9 cellular contexts compared by ENCODE assay signal in the genomic region with DNA sequence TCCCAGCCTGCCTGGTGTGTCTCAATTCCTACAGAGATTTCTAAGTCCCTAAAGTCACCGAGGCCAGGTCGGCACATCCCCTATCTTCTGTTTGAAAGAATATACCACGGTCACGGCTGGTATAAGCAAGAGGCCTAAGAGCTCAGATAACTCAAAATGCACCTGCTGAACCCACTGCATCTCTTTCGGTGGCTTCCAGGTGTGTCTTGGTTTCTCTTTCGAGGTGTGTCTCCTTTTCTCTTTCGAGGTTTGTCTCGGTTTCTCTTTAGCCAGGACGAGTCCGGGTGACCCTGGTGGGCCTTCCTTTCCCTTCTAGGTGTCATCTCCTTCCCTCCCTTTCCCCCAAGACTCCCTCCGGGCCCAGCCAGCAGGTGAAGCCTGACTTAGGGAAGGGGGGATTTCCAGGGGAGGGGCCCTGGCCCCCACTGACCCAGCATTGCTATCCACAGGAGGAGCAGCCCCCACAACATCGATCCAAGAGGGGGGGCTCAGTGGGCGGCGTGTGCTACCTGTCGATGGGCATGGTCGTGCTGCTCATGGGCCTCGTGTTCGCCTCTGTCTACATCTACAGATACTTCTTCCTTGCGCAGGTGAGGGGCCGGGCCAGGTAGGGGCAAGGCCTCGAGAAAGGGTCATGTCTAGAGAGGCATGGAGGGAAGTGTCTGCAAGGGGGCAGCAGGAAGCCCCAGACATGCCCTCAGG. TPM values are rescaled to one million over a fixed set of nuclear protein-coding genes. Genes with fewer than 3 reads are reported as not detected.
DNase-seq lines count a peak whose midpoint lies in the region; ATAC-seq and TF ChIP-seq lines count a peak whose summit lies in the region.
"Had no signal": no experiment of that assay in that cellular context is flagged by ENCODE, and none has a peak within 500 bp of the region (broad histone marks: within the 10 kb centered on the region; RNA-seq: fewer than 3 reads in every experiment).

No MANE protein-coding gene starts in this region.

- H3K4me3 ChIP-seq in psoas muscle = no peak overlapping the region
- H3K4me3 ChIP-seq in thyroid gland (replicated peaks in 1 of 3) = no peak overlapping the region

- H3K27me3 ChIP-seq in psoas muscle (ENCODE audit: insufficient read depth in 3 of 3, low read length in 2 of 3) = no peaks in the 10 kb centered on the region
- no peaks in the 10 kb centered on the region for H3K27me3 ChIP-seq in thyroid gland

- H3K9me3 ChIP-seq in psoas muscle (no peaks in the 10 kb centered on the region), thyroid gland (no peaks in the 10 kb centered on the region)

- H3K4me3 Mint-ChIP-seq in nephron progenitor cell = peak overlapping the region; percentile 72
- no peak overlapping the region for H3K4me3 Mint-ChIP-seq in activated CD4-positive, alpha-beta T cell treated with anti-CD3 and anti-CD28 coated beads, Interleukin-2, amount 10 ng/mL, durations not matched to agents 24 days and 14 days

- ATAC-seq in GM18858 (IDR thresholded peaks at IDR 0.05; ENCODE audit: unreplicated experiment) (peak; percentile 59), GM21619 (IDR thresholded peaks at IDR 0.05; ENCODE audit: unreplicated experiment) (peak; percentile 63), HG03558 (IDR thresholded peaks at IDR 0.05; ENCODE audit: extremely low read depth, unreplicated experiment) (peak; percentile 45), psoas muscle (no peak)

- no peaks in the 10 kb centered on the region for H3K9me3 Mint-ChIP-seq in nephron progenitor cell
- no peaks in the 10 kb centered on the region for H3K9me3 Mint-ChIP-seq in activated CD4-positive, alpha-beta T cell treated with anti-CD3 and anti-CD28 coated beads, Interleukin-2, amount 10 ng/mL, durations not matched to agents 24 days and 14 days

- peaks cover 34% of the 10 kb centered on the region for H3K36me3 Mint-ChIP-seq in nephron progenitor cell (ENCODE audit: low read depth)
- H3K36me3 Mint-ChIP-seq in activated CD4-positive, alpha-beta T cell treated with anti-CD3 and anti-CD28 coated beads, Interleukin-2, amount 10 ng/mL, durations not matched to agents 24 days and 14 days (ENCODE audit: low read depth) = no peaks in the 10 kb centered on the region

- intact Hi-C loops in psoas muscle (cut with DNase I) (no loop called here), thyroid gland (cut with DNase I) (no loop called here)
- intact Hi-C loops in activated CD4-positive, alpha-beta T cell treated with anti-CD3 and anti-CD28 coated beads, Interleukin-2, amount 10 ng/mL, durations not matched to agents 24 days and 14 days (cut with micrococcal nuclease) = no loop called here

- no peak for TF ChIP-seq POLR2A in thyroid gland (IDR thresholded peaks at IDR 0.05)

- H3K27ac Mint-ChIP-seq in nephron progenitor cell = peak overlapping the region; percentile 97
- no peak overlapping the region for H3K27ac Mint-ChIP-seq in activated CD4-positive, alpha-beta T cell treated with anti-CD3 and anti-CD28 coated beads, Interleukin-2, amount 10 ng/mL, durations not matched to agents 24 days and 14 days

- H3K27me3 Mint-ChIP-seq in nephron progenitor cell (ENCODE audit: low read depth, poor library complexity) = no peaks in the 10 kb centered on the region
- peaks cover 5% of the 10 kb centered on the region for H3K27me3 Mint-ChIP-seq in activated CD4-positive, alpha-beta T cell treated with anti-CD3 and anti-CD28 coated beads, Interleukin-2, amount 10 ng/mL, durations not matched to agents 24 days and 14 days

- H3K27ac ChIP-seq in psoas muscle (no peak overlapping the region), thyroid gland (no peak overlapping the region)

- H3K36me3 ChIP-seq in psoas muscle (ENCODE audit: insufficient read depth in 1 of 2, low read depth in 1 of 2) = no peaks in the 10 kb centered on the region
- no peaks in the 10 kb centered on the region for H3K36me3 ChIP-seq in thyroid gland

- H3K4me1 ChIP-seq in psoas muscle (peaks cover 15% of the 10 kb centered on the region), thyroid gland (no peaks in the 10 kb centered on the region)

- TF ChIP-seq CTCF in nephron progenitor cell (IDR thresholded peaks at IDR 0.05) (no peak), psoas muscle (IDR thresholded peaks at IDR 0.05) (no peak), thyroid gland (IDR thresholded peaks at IDR 0.05) (no peak)

- DNase-seq in nephron progenitor cell = no peak
- DNase-seq in psoas muscle = no peak
- DNase-seq in OCI-M1 (lab: John Stamatoyannopoulos, UW) = no peak
- DNase-seq in thyroid gland = no peak
- DNase-seq in activated CD4-positive, alpha-beta T cell treated with anti-CD3 and anti-CD28 coated beads, Interleukin-2, amount 10 ng/mL, durations not matched to agents 24 days and 14 days = no peak
- DNase-seq: SHP77 had no signal

- peaks cover 94% of the 10 kb centered on the region for H3K4me1 Mint-ChIP-seq in nephron progenitor cell
- peaks cover 11% of the 10 kb centered on the region for H3K4me1 Mint-ChIP-seq in activated CD4-positive, alpha-beta T cell treated with anti-CD3 and anti-CD28 coated beads, Interleukin-2, amount 10 ng/mL, durations not matched to agents 24 days and 14 days

- 90 to 94% (median 92%) methylated on average over 21 of the region's 21 CpGs for WGBS in psoas muscle, 3 donors
- whole genome bisulfite sequencing in thyroid gland, 2 donors = 90 to 97% methylated on average over 21 of the region's 21 CpGs

RNA-seq across cellular contexts. Expression of a gene that starts 8.4 kb away (rescaled TPM):
- total RNA-seq in psoas muscle (10 to 100 TPM in 2 of 4 donors, 1 to 10 TPM in 2; 9.0 to 20.3 (median 10.6) TPM), thyroid gland (10 to 100 TPM; 29.2 to 54.0 (median 45.4) TPM)
- 10 to 100 TPM in 2 of 3 donors, 1 to 10 TPM in 1; 9.1 to 12.6 (median 11.5) TPM for polyA plus RNA-seq in psoas muscle
- total RNA-seq in activated CD4-positive, alpha-beta T cell treated with anti-CD3 and anti-CD28 coated beads, Interleukin-2, amount 10 ng/mL, durations not matched to agents 24 days and 14 days = 8.3 and 10.3 TPM in 2 replicates

RNA-seq across cellular contexts. Expression of a gene that starts 51.9 kb away (rescaled TPM):
- total RNA-seq in psoas muscle (under 1 TPM in 1 of 4 donors, not detected in 3; 0.32 TPM), thyroid gland (under 1 TPM in 1 of 4 donors, not detected in 3; 0.11 TPM)
- polyA plus RNA-seq in psoas muscle = under 1 TPM in 2 of 3 donors, not detected in 1; 0.01 to 0.03 TPM
- 0.23 and 0.38 TPM in 2 replicates for total RNA-seq in activated CD4-positive, alpha-beta T cell treated with anti-CD3 and anti-CD28 coated beads, Interleukin-2, amount 10 ng/mL, durations not matched to agents 24 days and 14 days

Comparison
In these comparisons a context has a peak if more than half of its experiments do, and no peak if none do; other contexts are left out.
1. ATAC-seq: peak in GM18858 (single experiment), GM21619 (single experiment) and HG03558 (single experiment); none in psoas muscle (0 of 4).